ENCODE assay signal across 1 cellular context in genomic region chr20:31674895-31675827, GRCh38.
TF ChIP-seq lines count a peak whose summit lies in the region.

No MANE protein-coding gene starts in this region.

TF ChIP-seq in K562, 482 proteins besides CTCF, POLR2A, EP300 and RAD21 (continued from another document and continues in another):
- TF ChIP-seq ZMIZ1 (IDR thresholded peaks at IDR 0.05; ENCODE audit: low read depth in 2 of 2, low read length in 2 of 2) (peak in 1 of 2 experiments; percentile 89; a peak in 2 of 4 replicates), ZNF239 (CRISPR knock-in tag; IDR thresholded peaks at IDR 0.05) (peak; percentile 70), ZBTB17 (CRISPR knock-in tag; IDR thresholded peaks at IDR 0.05) (peak; percentile 55; the same call in 1 of the 2 replicates), MLX (CRISPR knock-in tag; conservative IDR thresholded peaks at IDR 0.05) (peak in 1 of 2 experiments; percentile 44; a peak in 1 of 4 replicates), CREM (IDR thresholded peaks at IDR 0.05; ENCODE audit: low read depth) (peak; percentile 51), CTCFL (IDR thresholded peaks at IDR 0.05; ENCODE audit: borderline replicate concordance, insufficient read depth, low read depth, low read length, poor library complexity, severe bottlenecking) (no peak), RBM14 (IDR thresholded peaks at IDR 0.05; ENCODE audit: borderline replicate concordance, insufficient read depth, low read depth, low read length) (no peak), HDAC8 (tag; IDR thresholded peaks at IDR 0.05) (peak; percentile 77), ELF2 (CRISPR knock-in tag; IDR thresholded peaks at IDR 0.05) (no peak), TCF3 (CRISPR knock-in tag; IDR thresholded peaks at IDR 0.05) (peak; percentile 82), MCM3 (IDR thresholded peaks at IDR 0.05) (no peak), JUND (IDR thresholded peaks at IDR 0.05; ENCODE audit: borderline replicate concordance, low read depth, low read length) (no peak; the same call in none of the 2 replicates), JUND (tag; IDR thresholded peaks at IDR 0.05; ENCODE audit: borderline replicate concordance, low read depth, low read length) (peak; percentile 88; the same call in 2 of the 3 replicates), ZNF707 (CRISPR knock-in tag; conservative IDR thresholded peaks at IDR 0.05) (peak; percentile 27; the same call in 1 of the 2 replicates), MNT (conservative IDR thresholded peaks at IDR 0.05) (no peak), U2AF2 (optimal IDR thresholded peaks at IDR 0.05; ENCODE audit: low read depth, low read length) (no peak), SMARCA5 (IDR thresholded peaks at IDR 0.05) (peak; percentile 53; the same call in 1 of the 2 replicates), ZFP1 (CRISPR knock-in tag; IDR thresholded peaks at IDR 0.05) (no peak), NKRF (IDR thresholded peaks at IDR 0.05; ENCODE audit: borderline replicate concordance) (no peak), TBL1XR1 (IDR thresholded peaks at IDR 0.05; ENCODE audit: low read length in 2 of 2) (peak; percentile 77 to 80), RNF2 (IDR thresholded peaks at IDR 0.05) (peak; percentile 92), THAP12 (CRISPR knock-in tag; IDR thresholded peaks at IDR 0.05) (0 out of 2 replicates have a peak, but pooled peaks have one; percentile 8), VEZF1 (CRISPR knock-in tag; IDR thresholded peaks at IDR 0.05) (peak; percentile 5; the same call in 1 of the 2 replicates), ZBTB33 (CRISPR knock-in tag; IDR thresholded peaks at IDR 0.05) (peak; percentile 21; the same call in 1 of the 2 replicates), RBM22 (IDR thresholded peaks at IDR 0.05; ENCODE audit: low read depth, low read length, poor library complexity, severe bottlenecking) (no peak), CHAMP1 (IDR thresholded peaks at IDR 0.05) (no peak), ATF4 (CRISPR knock-in tag; IDR thresholded peaks at IDR 0.05) (peak; percentile 43; the same call in 1 of the 2 replicates), KAT2B (IDR thresholded peaks at IDR 0.05; ENCODE audit: low read depth, low read length) (no peak), FIP1L1 (IDR thresholded peaks at IDR 0.05; ENCODE audit: low read depth, low read length, poor library complexity, severe bottlenecking) (no peak), TSC22D4 (tag; IDR thresholded peaks at IDR 0.05) (no peak), ZNF561 (CRISPR knock-in tag; conservative IDR thresholded peaks at IDR 0.05) (no peak), MAZ (CRISPR knock-in tag; conservative IDR thresholded peaks at IDR 0.05 in 1 of 2, IDR thresholded peaks at IDR 0.05 in 1 of 2) (peak in 1 of 2 experiments; percentile 84; a peak in 2 of 4 replicates)
